16 cellular contexts compared by ENCODE assay signal in genomic region chr18:13302611-13303267, GRCh38.
DNase-seq lines count a peak whose midpoint lies in the region; ATAC-seq, FAIRE-seq and TF ChIP-seq lines count a peak whose summit lies in the region.
"Had no signal": no experiment of that assay in that cellular context is flagged by ENCODE, and none has a peak within 500 bp of the region (broad histone marks: within the 10 kb centered on the region; RNA-seq: fewer than 3 reads in every experiment).

No MANE protein-coding gene starts in this region.

- in situ Hi-C loops in K562 (cut with MboI): no loop called here
- in situ Hi-C loops in ACHN (cut with HindIII; ENCODE audit: low pct_ligation_motif_present, low pct_unique_long_range_greater_than_20kb, low sequenced_read_pairs): no loop called here

- H3K27ac ChIP-seq in K562 (ENCODE audit: extremely low read depth, low read depth, low read length) (no peak overlapping the region), pancreas (peak overlapping the region in 3 of 4 donors; percentile 14 to 24 (median 19))
- H3K27ac ChIP-seq: adrenal gland, epithelial cell of prostate, spleen had no signal

- H3K4me2 ChIP-seq in K562 (ENCODE audit: insufficient read depth, low read length): no peak overlapping the region

- no peak overlapping the region for H2AFZ ChIP-seq in K562 (ENCODE audit: low read depth, low read length)

- ATAC-seq in K562: no peak
- ATAC-seq in pancreas: peak; percentile 58 to 81 (median 67)

- no peaks in the 10 kb centered on the region for H3K9me1 ChIP-seq in K562 (ENCODE audit: control insufficient read depth, insufficient read depth, low read length)

- no TSS peak for BruUV-seq in K562 (replicated peaks; lab: Mats Ljungman, UMichigan)

- H3K9ac ChIP-seq in K562 (ENCODE audit: insufficient read depth in 1 of 2, low read depth in 2 of 2, low read length in 2 of 2): no peak overlapping the region

- intact Hi-C loops in K562 (cut with micrococcal nuclease) (no loop called here), pancreas (cut with DNase I) (no loop called here)

- TF ChIP-seq EP300 in K562 (IDR thresholded peaks at IDR 0.05; ENCODE audit: low read length): no peak

- H3K4me3 ChIP-seq in K562 (no peak overlapping the region), pancreas (no peak overlapping the region)
- H3K4me3 ChIP-seq: adrenal gland, spleen had no signal

- H3K27me3 ChIP-seq in K562 (ENCODE audit: control insufficient read depth in 2 of 2, insufficient read depth in 2 of 2, low read length in 2 of 2): peaks cover 0 to 10% of the 10 kb centered on the region in 2 experiments; a peak in 1 of 5 replicates
- no peaks in the 10 kb centered on the region for H3K27me3 ChIP-seq in pancreas
- H3K27me3 ChIP-seq: adrenal gland, spleen had no signal

- POLR2A ChIA-PET in K562 (lab: Yijun Ruan, JAX): no interaction called here

- H3K4me1 ChIP-seq in K562 (replicated peaks in 1 of 2; ENCODE audit: control insufficient read depth in 2 of 2, insufficient read depth in 2 of 2, low read length in 2 of 2): no peaks in the 10 kb centered on the region
- H3K4me1 ChIP-seq in pancreas: peaks cover 0 to 10% (median 3%) of the 10 kb centered on the region in 3 donors

- TF ChIP-seq CTCF in K562 (IDR thresholded peaks at IDR 0.05 in 2 of 3, conservative IDR thresholded peaks at IDR 0.05 in 1 of 3; ENCODE audit: insufficient read depth in 2 of 3, low read depth in 1 of 3, low read length in 3 of 3) (no peak), pancreas (IDR thresholded peaks at IDR 0.05) (no peak)

- TF ChIP-seq POLR2A in K562 (conservative IDR thresholded peaks at IDR 0.05): no peak

- no peaks in the 10 kb centered on the region for H3K36me3 ChIP-seq in K562 (ENCODE audit: control insufficient read depth, insufficient read depth, low read length)
- H3K36me3 ChIP-seq in pancreas: no peaks in the 10 kb centered on the region
- H3K36me3 ChIP-seq: adrenal gland, spleen had no signal

- CTCF ChIA-PET in K562 (lab: Yijun Ruan, JAX; ENCODE audit: low intra/inter-chr PET ratio): no interaction called here

- FAIRE-seq in K562 (lab: Jason Lieb, UNC) (no peak), pancreas (lab: Jason Lieb, UNC) (no peak)

- no peaks in the 10 kb centered on the region for H3K79me2 ChIP-seq in K562 (ENCODE audit: control insufficient read depth, insufficient read depth, low read length)

- H3K9me3 ChIP-seq in K562 (replicated peaks; ENCODE audit: control insufficient read depth, insufficient read depth, low read depth, low read length) (no peaks in the 10 kb centered on the region), pancreas (no peaks in the 10 kb centered on the region)
- H3K9me3 ChIP-seq: adrenal gland had no signal

- H4K20me1 ChIP-seq in K562 (replicated peaks; ENCODE audit: control insufficient read depth, insufficient read depth, low read length): 0 out of 2 replicates have a peak, but pooled peaks cover 3% of the 10 kb centered on the region

- WGBS in K562 (ENCODE audit: insufficient coverage, low coverage, missing lambda C conversion rate): 0% methylated on average over 8 of the region's 8 CpGs
- 45 to 51% methylated on average over 8 of the region's 8 CpGs for WGBS in pancreas, 2 donors

- no peak for TF ChIP-seq RAD21 in K562 (CRISPR knock-in tag; conservative IDR thresholded peaks at IDR 0.05 in 1 of 2, IDR thresholded peaks at IDR 0.05 in 1 of 2)

- DNase-seq in NCI-H1105 treated with DMSO at 0.1 percent for 48 hours (lab: John Stamatoyannopoulos, UW) (peak; percentile 26), NCI-H1105 (lab: John Stamatoyannopoulos, UW) (no peak), NAMALWA (ENCODE audit: low spot score) (peak; percentile 7), K562 (ENCODE audit: extremely low read depth in 1 of 4, low spot score in 3 of 4) (no peak), pancreas (peak in 3 of 6 donors; percentile 9 to 35 (median 25)), ACHN (no peak)
- no peak for DNase-seq in stimulated activated naive CD4-positive, alpha-beta T cell (lab: John Stamatoyannopoulos, UW)
- no peak for DNase-seq in effector CD4-positive, alpha-beta T cell
- DNase-seq: 8988T; activated CD8-positive, alpha-beta memory T cell treated with anti-CD3 and anti-CD28 coated beads, Interleukin-2, amount 50 U/mL, for 4 hours; IMR-90; NK-92 treated with Interleukin-12 subunit alpha and Interleukin-12 subunit beta, amount 100 ng/mL, for 24 hours; spleen; T1000 had no signal

TF ChIP-seq in K562, 482 proteins besides CTCF, POLR2A, EP300 and RAD21:
- no peak for TF ChIP-seq FOXO4 (CRISPR knock-in tag; IDR thresholded peaks at IDR 0.05)
- TF ChIP-seq NFIC (IDR thresholded peaks at IDR 0.05): peak; percentile 36; the same call in 1 of the 2 replicates
TF ChIP-seq in K562: peak in this region for 1.

Comparison
In these comparisons a context has a peak if more than half of its experiments do, and no peak if none do; other contexts are left out.
1. DNase-seq: peak in NCI-H1105 treated with DMSO at 0.1 percent for 48 hours (single experiment) and NAMALWA (single experiment); none in NCI-H1105 (single experiment), K562 (0 of 4), stimulated activated naive CD4-positive, alpha-beta T cell (0 of 6), ACHN (single experiment) and effector CD4-positive, alpha-beta T cell (single experiment).